8 cellular contexts compared by ENCODE assay signal in the genomic region with DNA sequence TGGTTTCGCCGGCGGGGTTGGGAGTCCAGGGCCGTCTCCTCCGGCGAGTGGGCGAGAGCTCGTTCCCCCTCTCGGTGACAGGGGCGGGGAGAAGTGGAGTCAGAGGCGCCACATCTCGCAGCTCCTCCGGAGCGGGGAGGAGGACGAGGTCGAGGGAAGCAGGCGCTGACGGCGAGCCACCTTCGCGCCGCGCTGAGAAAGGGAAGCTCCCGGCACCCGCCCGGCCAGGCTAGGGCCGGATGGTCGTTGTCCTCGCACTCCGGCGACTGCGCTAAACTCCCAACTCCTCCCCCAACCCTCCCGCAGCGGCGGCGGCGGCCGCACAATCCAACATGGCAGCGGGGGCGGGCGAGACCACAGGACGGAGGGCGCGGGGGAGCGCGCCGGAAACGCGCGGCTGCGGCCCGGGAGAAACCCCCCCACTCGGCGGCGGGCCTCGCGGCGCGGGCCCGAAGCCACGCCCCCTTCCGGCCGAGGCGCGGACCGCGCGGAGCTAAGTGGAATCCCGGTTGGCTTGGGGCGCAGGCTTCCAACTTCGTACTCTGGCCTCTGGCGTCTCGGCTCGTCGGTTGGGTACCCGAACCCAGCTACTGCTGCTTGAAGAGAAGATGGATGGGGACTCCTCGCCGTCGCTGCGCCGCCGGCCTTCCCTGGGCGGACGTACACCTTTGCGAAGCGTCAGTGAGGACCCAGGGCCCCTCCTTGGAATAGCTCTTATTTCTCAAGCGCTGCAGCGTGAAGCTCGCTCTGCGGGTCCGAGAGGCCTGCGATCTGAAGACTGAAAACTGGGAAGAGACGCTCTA. TPM values are rescaled to one million over a fixed set of nuclear protein-coding genes. Genes with fewer than 3 reads are reported as not detected.
DNase-seq lines count a peak whose midpoint lies in the region; ATAC-seq, FAIRE-seq and TF ChIP-seq lines count a peak whose summit lies in the region.

A gene (minus strand): TSS at position 270 of the 803 bp plus-strand sequence. CDS start 269 bp downstream, at position 1.

- H3K79me2 ChIP-seq in HepG2 (ENCODE audit: insufficient read depth, low read length) = peaks cover 52% of the 10 kb centered on the region

- TF ChIP-seq EP300 in HepG2 (IDR thresholded peaks at IDR 0.05; ENCODE audit: low read depth in 2 of 2, low read length in 2 of 2) = peak in 1 of 2 experiments; percentile 48; a peak in 1 of 4 replicates
- TF ChIP-seq EP300 in HepG2 (CRISPR knock-in tag; IDR thresholded peaks at IDR 0.05; ENCODE audit: borderline replicate concordance) = no peak

- peaks cover 15 to 61% (median 36%) of the 10 kb centered on the region in 10 experiments for H3K4me1 ChIP-seq in BLaER1 treated with 17β-estradiol and CSF1 and Interleukin-3, amounts not matched to agents 10 nM and 100 nM
- peaks cover 41% of the 10 kb centered on the region for H3K4me1 ChIP-seq in HepG2 (ENCODE audit: insufficient read depth, low read length)

- intact Hi-C loops in HepG2 (cut with micrococcal nuclease; ENCODE audit: unreplicated experiment) = loop anchor here (10.0 kb wide), 1 partner anchor 194 kb away; a partner anchor contains a TSS

- POLR2A ChIA-PET in HepG2 (lab: Yijun Ruan, JAX) = interaction anchor here (0.7 to 5.7 kb wide), 19 partner anchors 8 to 191 kb away, joined by 3 to 46 read pairs (median 5); a partner anchor contains a TSS

- peak within 1 kb of the TSS; percentile 30 for H2AFZ ChIP-seq in HepG2 (ENCODE audit: low read length)

- H3K27me3 ChIP-seq in BLaER1 treated with 17β-estradiol and CSF1 and Interleukin-3, amounts not matched to agents 10 nM and 100 nM = no peaks in the 10 kb centered on the region
- no peaks in the 10 kb centered on the region; a peak in 1 of 5 replicates for H3K27me3 ChIP-seq in HepG2 (ENCODE audit: control insufficient read depth in 1 of 2, insufficient read depth in 2 of 2, low read length in 2 of 2)

- TF ChIP-seq POLR2A in HepG2 (IDR thresholded peaks at IDR 0.05; ENCODE audit: insufficient read depth in 1 of 2, low read depth in 2 of 2, low read length in 2 of 2) = peak; percentile 93 to 97

- no peaks in the 10 kb centered on the region for H3K9me3 ChIP-seq in BLaER1 treated with 17β-estradiol and CSF1 and Interleukin-3, amounts not matched to agents 10 nM and 100 nM (replicated peaks in 1 of 11)
- H3K9me3 ChIP-seq in HepG2 (ENCODE audit: low read length) = no peaks in the 10 kb centered on the region

- no peak for TF ChIP-seq RAD21 in HepG2 (CRISPR knock-in tag; IDR thresholded peaks at IDR 0.05)

- TF ChIP-seq CTCF in HepG2 (CRISPR knock-in tag; IDR thresholded peaks at IDR 0.05) = peak; percentile 36

- H3K4me3 ChIP-seq in BLaER1 treated with 17β-estradiol and CSF1 and Interleukin-3, amounts not matched to agents 10 nM and 100 nM = peak within 1 kb of the TSS; percentile 67 to 98 (median 92)
- peak within 1 kb of the TSS; percentile 94 to 99 (median 97) for H3K4me3 ChIP-seq in HepG2 (replicated peaks in 1 of 3; ENCODE audit: insufficient read depth in 1 of 3, low read depth in 2 of 3, low read length in 3 of 3)

- WGBS in HepG2 (ENCODE audit: low lambda C conversion rate) = 0% methylated on average over 2 of the region's 93 CpGs

- FAIRE-seq in HepG2 (lab: Jason Lieb, UNC) = no peak

- peak; percentile 86 for ATAC-seq in GM19324 (IDR thresholded peaks at IDR 0.05; ENCODE audit: low FRiP score, unreplicated experiment)
- peak; percentile 61 for ATAC-seq in HG03460 (IDR thresholded peaks at IDR 0.05; ENCODE audit: unreplicated experiment)
- peak; percentile 84 for ATAC-seq in HepG2

- in situ Hi-C loops in HepG2 (cut with HindIII; ENCODE audit: extremely low pct_ligation_motif_present, low pct_unique_long_range_greater_than_20kb) = no loop called here

- no TSS peak for BruUV-seq in HepG2 (replicated peaks; lab: Mats Ljungman, UMichigan)

- peak; percentile 62 for DNase-seq in NCI-H524 treated with DMSO at 0.1 percent for 48 hours (lab: John Stamatoyannopoulos, UW)
- peak; percentile 75 to 76 for DNase-seq in activated CD4-positive, alpha-beta T cell treated with anti-CD3 and anti-CD28 coated beads, Interleukin-2, amount 50 U/mL, for 4 hours
- DNase-seq in dermis blood vessel endothelial cell = peak; percentile 94
- DNase-seq in HepG2 (ENCODE audit: low spot score) = peak; percentile 81
- DNase-seq in stimulated activated CD4-positive, alpha-beta T cell treated with anti-CD3 and anti-CD28 coated beads, Interleukin-2, amount 100 ng/mL, for 48 hours = peak; percentile 76 to 85

- peak within 1 kb of the TSS; percentile 88 to 98 (median 96) for H3K27ac ChIP-seq in BLaER1 treated with 17β-estradiol and CSF1 and Interleukin-3, amounts not matched to agents 10 nM and 100 nM
- peak within 1 kb of the TSS; percentile 97 for H3K27ac ChIP-seq in HepG2 (ENCODE audit: extremely low read length, insufficient read depth, low read length)

- peaks cover 0 to 11% (median 0%) of the 10 kb centered on the region in 11 experiments; a peak in 2 of 22 replicates for H3K36me3 ChIP-seq in BLaER1 treated with 17β-estradiol and CSF1 and Interleukin-3, amounts not matched to agents 10 nM and 100 nM
- no peaks in the 10 kb centered on the region for H3K36me3 ChIP-seq in HepG2 (replicated peaks in 1 of 2; ENCODE audit: control insufficient read depth in 1 of 2, insufficient read depth in 2 of 2, low read length in 2 of 2)

- CTCF ChIA-PET in HepG2 (lab: Yijun Ruan, JAX; ENCODE audit: low intra/inter-chr PET ratio, low total read pairs) = no interaction called here

- H4K20me1 ChIP-seq in BLaER1 treated with 17β-estradiol and CSF1 and Interleukin-3, amounts not matched to agents 10 nM and 100 nM = peaks cover 20 to 46% (median 40%) of the 10 kb centered on the region in 11 experiments; a peak in 21 of 22 replicates
- H4K20me1 ChIP-seq in HepG2 (ENCODE audit: insufficient read depth, low read length) = peaks cover 29% of the 10 kb centered on the region

- peak within 1 kb of the TSS; percentile 88 to 97 (median 92) for H3K4me2 ChIP-seq in BLaER1 treated with 17β-estradiol and CSF1 and Interleukin-3, amounts not matched to agents 10 nM and 100 nM
- H3K4me2 ChIP-seq in HepG2 (ENCODE audit: low read depth, low read length) = peak within 1 kb of the TSS; percentile 88

- H3K9ac ChIP-seq in BLaER1 treated with 17β-estradiol and CSF1 and Interleukin-3, amounts not matched to agents 10 nM and 100 nM = peak within 1 kb of the TSS; percentile 91 to 99 (median 97)
- H3K9ac ChIP-seq in HepG2 (ENCODE audit: insufficient read depth, low read depth, low read length) = peak within 1 kb of the TSS; percentile 98

TF ChIP-seq in HepG2, 621 proteins besides CTCF, POLR2A, EP300 and RAD21 (continues in another document):
- TF ChIP-seq, protein P1, sequence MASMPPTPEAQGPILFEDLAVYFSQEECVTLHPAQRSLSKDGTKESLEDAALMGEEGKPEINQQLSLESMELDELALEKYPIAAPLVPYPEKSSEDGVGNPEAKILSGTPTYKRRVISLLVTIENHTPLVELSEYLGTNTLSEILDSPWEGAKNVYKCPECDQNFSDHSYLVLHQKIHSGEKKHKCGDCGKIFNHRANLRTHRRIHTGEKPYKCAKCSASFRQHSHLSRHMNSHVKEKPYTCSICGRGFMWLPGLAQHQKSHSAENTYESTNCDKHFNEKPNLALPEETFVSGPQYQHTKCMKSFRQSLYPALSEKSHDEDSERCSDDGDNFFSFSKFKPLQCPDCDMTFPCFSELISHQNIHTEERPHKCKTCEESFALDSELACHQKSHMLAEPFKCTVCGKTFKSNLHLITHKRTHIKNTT (CRISPR knock-in tag; IDR thresholded peaks at IDR 0.05) = no peak

RNA-seq across cellular contexts. Expression of the gene that starts here (rescaled TPM):
- total RNA-seq in dermis blood vessel endothelial cell (12.4 and 19.8 TPM in 2 replicates), HepG2 (2016; rRNA removed; fragmentation: Illumina TruSeq; extraction: Trizol) (12.8 and 18.7 TPM in 2 replicates)
- 3.0 and 3.2 TPM in 2 replicates for total RNA-seq in HepG2 (2016; cell fraction: cytosol; rRNA removed; fragmentation: Illumina TruSeq; extraction: Trizol; ENCODE audit: low read depth)
- 13.0 and 16.0 TPM in 2 replicates for total RNA-seq in HepG2 (2016; cell fraction: insoluble cytoplasmic fraction; rRNA removed; fragmentation: Illumina TruSeq; extraction: Trizol)
- total RNA-seq in HepG2 (2016; cell fraction: membrane; rRNA removed; fragmentation: Illumina TruSeq; extraction: Trizol) = 15.3 and 16.6 TPM in 2 replicates
- total RNA-seq in HepG2 (2016; cell fraction: nucleus; rRNA removed; fragmentation: Illumina TruSeq; extraction: Trizol) = 19.0 and 19.2 TPM in 2 replicates
- polyA plus RNA-seq in HepG2 (2011; rRNA removed) = 7.4 and 7.9 TPM in 2 replicates
- polyA plus RNA-seq in HepG2 (2011; cell fraction: cytosol; rRNA removed) = 3.5 and 5.6 TPM in 2 replicates
- 5.9 and 6.1 TPM in 2 replicates for polyA plus RNA-seq in HepG2 (2011; cell fraction: nucleus; rRNA removed)
- polyA plus RNA-seq in HepG2 (2012) = 16.9 and 18.9 TPM in 2 replicates
- 1.6 and 2.1 TPM in 2 replicates for polyA plus RNA-seq in HepG2 (2016; cell fraction: cytosol; fragmentation: Illumina TruSeq; extraction: Trizol; ENCODE audit: low read depth)
- 22.0 and 25.2 TPM in 2 replicates for polyA plus RNA-seq in HepG2 (2016; cell fraction: insoluble cytoplasmic fraction; fragmentation: Illumina TruSeq; extraction: Trizol; ENCODE audit: low read depth)
- 10.0 and 10.9 TPM in 2 replicates for polyA plus RNA-seq in HepG2 (2016; cell fraction: membrane; fragmentation: Illumina TruSeq; extraction: Trizol; ENCODE audit: low read depth)
- 14.1 and 14.5 TPM in 2 replicates for polyA plus RNA-seq in HepG2 (2016; cell fraction: nucleus; fragmentation: Illumina TruSeq; extraction: Trizol; ENCODE audit: insufficient read depth, low read depth)
- polyA minus RNA-seq in HepG2 (2011; rRNA and poly(A)+ RNA removed; ENCODE audit: low replicate concordance) = 5.6 and 8.7 TPM in 2 replicates
- polyA minus RNA-seq in HepG2 (2011; cell fraction: cytosol; rRNA and poly(A)+ RNA removed) = 6.8 and 9.4 TPM in 2 replicates
- polyA minus RNA-seq in HepG2 (2011; cell fraction: nucleus; rRNA and poly(A)+ RNA removed) = 30.8 and 37.2 TPM in 2 replicates

Comparison
In these comparisons a context has a peak if more than half of its experiments do, and no peak if none do; other contexts are left out.
1. Peak in every context shown above with its lines: DNase-seq, ATAC-seq, H3K4me3 ChIP-seq and H3K27ac ChIP-seq.